ENCODE assay signal across 18 cellular contexts in the genomic region with DNA sequence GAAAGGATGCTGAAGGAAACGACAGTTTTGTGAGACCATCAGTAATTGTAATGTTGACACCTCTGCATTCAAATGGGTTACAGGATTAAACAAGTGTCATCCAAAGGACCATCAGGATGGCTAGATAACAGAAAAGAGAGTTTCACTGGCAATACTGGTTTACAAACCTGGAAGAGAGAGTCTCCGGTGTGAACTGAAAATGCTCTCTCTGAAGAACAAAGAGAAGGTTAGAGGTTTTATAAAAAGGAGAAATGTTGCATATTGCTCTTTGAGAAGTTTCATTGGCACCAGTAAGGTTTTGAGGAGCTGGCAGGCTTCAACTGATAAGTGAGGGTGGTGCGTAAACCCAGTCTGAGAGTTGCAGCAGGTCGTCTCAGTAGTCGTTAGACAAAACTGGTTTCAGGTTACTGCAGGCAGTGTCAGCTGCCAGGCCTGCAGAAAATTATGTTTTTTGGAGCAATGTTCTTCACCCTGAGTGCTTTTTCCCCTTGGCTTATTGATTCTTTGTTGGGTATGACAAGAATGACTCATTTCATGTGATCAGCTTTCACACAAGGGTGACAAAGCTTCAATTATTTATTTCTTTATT. TPM values are rescaled to one million over a fixed set of nuclear protein-coding genes. Genes with fewer than 3 reads are reported as not detected.
DNase-seq lines count a peak whose midpoint lies in the region; ATAC-seq, FAIRE-seq and TF ChIP-seq lines count a peak whose summit lies in the region.
"Had no signal": no experiment of that assay in that cellular context is flagged by ENCODE, and none has a peak within 500 bp of the region (broad histone marks: within the 10 kb centered on the region; RNA-seq: fewer than 3 reads in every experiment).

No MANE protein-coding gene starts in this region.

- H3K4me1 ChIP-seq in GM23338 (ENCODE audit: insufficient read depth) (peaks cover 33% of the 10 kb centered on the region), sigmoid colon (no peaks in the 10 kb centered on the region)
- H3K4me1 ChIP-seq: spleen had no signal

- TF ChIP-seq CTCF in GM23338 (conservative IDR thresholded peaks at IDR 0.05; ENCODE audit: low read depth in 2 of 2) (no peak), sigmoid colon (IDR thresholded peaks at IDR 0.05) (no peak)
- no peak for TF ChIP-seq CTCF in CD4-positive, alpha-beta T cell (IDR thresholded peaks at IDR 0.05)

- intact Hi-C loops in CD4-positive, alpha-beta T cell (cut with DNase I, micrococcal nuclease) = no loop called here
- intact Hi-C loops in sigmoid colon (cut with DNase I) = no loop called here

- peak overlapping the region; percentile 53; the same call in 1 of the 2 replicates for H3K27ac ChIP-seq in GM23338 (ENCODE audit: low read depth)
- no peak overlapping the region for H3K27ac ChIP-seq in CD4-positive, alpha-beta T cell (ENCODE audit: low read depth, low read length)
- H3K27ac ChIP-seq in sigmoid colon = no peak overlapping the region
- H3K27ac ChIP-seq: 22Rv1, brain microvascular endothelial cell, spleen had no signal

- no peaks in the 10 kb centered on the region for H3F3A ChIP-seq in GM23338 (replicated peaks; ENCODE audit: low read depth)

- no peaks in the 10 kb centered on the region for H3K79me2 ChIP-seq in GM23338 (replicated peaks; ENCODE audit: insufficient read depth)

- no peak for TF ChIP-seq EP300 in sigmoid colon (IDR thresholded peaks at IDR 0.05)

- H3K27me3 ChIP-seq in GM23338 (ENCODE audit: insufficient read depth) (no peaks in the 10 kb centered on the region), sigmoid colon (no peaks in the 10 kb centered on the region)
- no peaks in the 10 kb centered on the region for H3K27me3 ChIP-seq in CD4-positive, alpha-beta T cell (ENCODE audit: control insufficient read depth, insufficient read depth, low read length)
- H3K27me3 ChIP-seq: brain microvascular endothelial cell, spleen had no signal

- H3K27me3 Mint-ChIP-seq in GM23338 (ENCODE audit: insufficient read depth, low read depth, poor library complexity) = peaks cover 2% of the 10 kb centered on the region
- H3K27me3 Mint-ChIP-seq in CD4-positive, alpha-beta T cell = peaks cover 20% of the 10 kb centered on the region
- H3K27me3 Mint-ChIP-seq: CD4-positive, CD25-positive, alpha-beta regulatory T cell had no signal

- no peak overlapping the region for H3K27ac Mint-ChIP-seq in GM23338
- H3K27ac Mint-ChIP-seq in CD4-positive, alpha-beta T cell = no peak overlapping the region
- H3K27ac Mint-ChIP-seq: activated naive CD4-positive, alpha-beta T cell treated with anti-CD3 and anti-CD28 coated beads for 36 hours; stimulated activated naive CD8-positive, alpha-beta T cell treated with anti-CD3 and anti-CD28 coated beads, Interleukin-15, amount 100 ng/mL, for 72 hours had no signal

- peak; percentile 29; the same call in 1 of the 3 replicates for ATAC-seq in GM23338
- ATAC-seq in GM19463 (IDR thresholded peaks at IDR 0.05; ENCODE audit: unreplicated experiment) = no peak
- ATAC-seq in CD4-positive, alpha-beta T cell (ENCODE audit: poor library complexity) = no peak
- ATAC-seq: stimulated activated naive CD8-positive, alpha-beta T cell treated with anti-CD3 and anti-CD28 coated beads, Interleukin-15, amount 100 ng/mL, for 72 hours had no signal

- H3K4me3 ChIP-seq in GM23338 (no peak overlapping the region), sigmoid colon (no peak overlapping the region)
- H3K4me3 ChIP-seq: spleen had no signal

- POLR2A ChIA-PET in CD4-positive, alpha-beta T cell (lab: Charles Lee) = no interaction called here

- no peaks in the 10 kb centered on the region for H3K9me3 ChIP-seq in CD4-positive, alpha-beta T cell (ENCODE audit: control insufficient read depth, low read length)
- H3K9me3 ChIP-seq in sigmoid colon = no peaks in the 10 kb centered on the region
- H3K9me3 ChIP-seq: spleen had no signal

- peak overlapping the region; percentile 64 for H3K4me2 ChIP-seq in GM23338

- TF ChIP-seq POLR2A in sigmoid colon (IDR thresholded peaks at IDR 0.05) = no peak

- no peaks in the 10 kb centered on the region for H3K9me3 Mint-ChIP-seq in GM23338
- peaks cover 2% of the 10 kb centered on the region for H3K9me3 Mint-ChIP-seq in CD4-positive, alpha-beta T cell
- H3K9me3 Mint-ChIP-seq: activated naive CD4-positive, alpha-beta T cell treated with anti-CD3 and anti-CD28 coated beads for 36 hours; stimulated activated naive CD8-positive, alpha-beta T cell treated with anti-CD3 and anti-CD28 coated beads, Interleukin-15, amount 100 ng/mL, for 72 hours had no signal

- peaks cover 4% of the 10 kb centered on the region; the same call in 1 of the 2 replicates for H4K20me1 ChIP-seq in GM23338 (replicated peaks; ENCODE audit: insufficient read depth)

- FAIRE-seq in islet of Langerhans (lab: Jason Lieb, UNC) = peak; percentile 85
- FAIRE-seq: GM19239 had no signal

- H3K36me3 ChIP-seq in GM23338 (ENCODE audit: insufficient read depth) = peaks cover 5% of the 10 kb centered on the region; the same call in 1 of the 2 replicates
- H3K36me3 ChIP-seq in sigmoid colon = no peaks in the 10 kb centered on the region
- H3K36me3 ChIP-seq: brain microvascular endothelial cell, spleen had no signal

- peaks cover 36% of the 10 kb centered on the region for H3K4me1 Mint-ChIP-seq in GM23338
- H3K4me1 Mint-ChIP-seq in CD4-positive, alpha-beta T cell (ENCODE audit: low read depth) = no peaks in the 10 kb centered on the region
- H3K4me1 Mint-ChIP-seq: CD4-positive, CD25-positive, alpha-beta regulatory T cell; stimulated activated naive CD8-positive, alpha-beta T cell treated with anti-CD3 and anti-CD28 coated beads, Interleukin-15, amount 100 ng/mL, for 72 hours had no signal

- H3K4me3 Mint-ChIP-seq in GM23338 = no peak overlapping the region
- H3K4me3 Mint-ChIP-seq in CD4-positive, alpha-beta T cell = no peak overlapping the region
- H3K4me3 Mint-ChIP-seq: activated naive CD4-positive, alpha-beta T cell treated with anti-CD3 and anti-CD28 coated beads for 36 hours; CD4-positive, CD25-positive, alpha-beta regulatory T cell; stimulated activated naive CD8-positive, alpha-beta T cell treated with anti-CD3 and anti-CD28 coated beads, Interleukin-15, amount 100 ng/mL, for 72 hours had no signal

- H2AFZ ChIP-seq in GM23338 = no peak overlapping the region

- peaks cover 9% of the 10 kb centered on the region; the same call in 2 of the 3 replicates for H3K36me3 Mint-ChIP-seq in GM23338 (ENCODE audit: low read depth)
- no peaks in the 10 kb centered on the region for H3K36me3 Mint-ChIP-seq in CD4-positive, alpha-beta T cell (ENCODE audit: low read depth)
- H3K36me3 Mint-ChIP-seq: CD4-positive, CD25-positive, alpha-beta regulatory T cell had no signal

- WGBS in sigmoid colon, 2 donors = 65 to 68% methylated on average over 5 of the region's 5 CpGs

- 0 out of 2 replicates have a peak, but pooled peaks cover 4% of the 10 kb centered on the region for H3K9me2 ChIP-seq in GM23338 (ENCODE audit: insufficient read depth)

- CTCF ChIA-PET in CD4-positive, alpha-beta T cell (lab: Charles Lee) = no interaction called here

- DNase-seq in DMS 273 (lab: John Stamatoyannopoulos, UW; ENCODE audit: unreplicated experiment) (peak; percentile 38), DMS 273 treated with DMSO at 0.1 percent for 48 hours (lab: John Stamatoyannopoulos, UW) (no peak), GM23338 (ENCODE audit: low spot score) (no peak), NCI-H774 (lab: John Stamatoyannopoulos, UW) (peak; percentile 21), sigmoid colon (no peak)
- no peak for DNase-seq in CD4-positive, alpha-beta T cell
- DNase-seq: activated naive CD4-positive, alpha-beta T cell treated with anti-CD3 and anti-CD28 coated beads for 36 hours; brain microvascular endothelial cell; CD4-positive, CD25-positive, alpha-beta regulatory T cell; GDM1; NCI-H524 treated with DMSO at 0.1 percent for 48 hours; spleen; stimulated activated naive CD8-positive, alpha-beta T cell treated with anti-CD3 and anti-CD28 coated beads, Interleukin-15, amount 100 ng/mL, for 72 hours had no signal

TF ChIP-seq in GM23338, 12 proteins besides CTCF, POLR2A, EP300 and RAD21 (continues in another document):
- no peak for TF ChIP-seq STAT1 (IDR thresholded peaks at IDR 0.05; ENCODE audit: unreplicated experiment)
- TF ChIP-seq JUNB (IDR thresholded peaks at IDR 0.05; ENCODE audit: unreplicated experiment) = no peak

RNA-seq across cellular contexts. Expression of a gene that starts 42.2 kb away (rescaled TPM):
- total RNA-seq in GM23338 (2014; rRNA removed; shearing (Covaris generic)) = 11.8 and 12.7 TPM in 2 replicates
- polyA plus RNA-seq in GM23338 (2016; fragmentation: Nextera tagmentation; extraction: Ambion mirVana) = 10.1 and 12.1 TPM in 2 replicates
- total RNA-seq in CD4-positive, alpha-beta T cell = not detected
- total RNA-seq in sigmoid colon = 1 to 10 TPM in 2 of 4 donors, under 1 TPM in 1, not detected in 1; 0.95 to 2.8 (median 1.4) TPM
- polyA plus RNA-seq in sigmoid colon = 10 to 100 TPM; 22.8 to 26.8 (median 24.2) TPM
- total RNA-seq: osteocyte had no signal

Comparison
In these comparisons a context has a peak if more than half of its experiments do, and no peak if none do; other contexts are left out.
1. DNase-seq: peak in DMS 273 (single experiment) and NCI-H774 (single experiment); none in DMS 273 treated with DMSO at 0.1 percent for 48 hours (single experiment), GM23338 (single experiment), CD4-positive, alpha-beta T cell (0 of 10) and sigmoid colon (single experiment).